ENCODE assay signal across 9 cellular contexts in the genomic region with DNA sequence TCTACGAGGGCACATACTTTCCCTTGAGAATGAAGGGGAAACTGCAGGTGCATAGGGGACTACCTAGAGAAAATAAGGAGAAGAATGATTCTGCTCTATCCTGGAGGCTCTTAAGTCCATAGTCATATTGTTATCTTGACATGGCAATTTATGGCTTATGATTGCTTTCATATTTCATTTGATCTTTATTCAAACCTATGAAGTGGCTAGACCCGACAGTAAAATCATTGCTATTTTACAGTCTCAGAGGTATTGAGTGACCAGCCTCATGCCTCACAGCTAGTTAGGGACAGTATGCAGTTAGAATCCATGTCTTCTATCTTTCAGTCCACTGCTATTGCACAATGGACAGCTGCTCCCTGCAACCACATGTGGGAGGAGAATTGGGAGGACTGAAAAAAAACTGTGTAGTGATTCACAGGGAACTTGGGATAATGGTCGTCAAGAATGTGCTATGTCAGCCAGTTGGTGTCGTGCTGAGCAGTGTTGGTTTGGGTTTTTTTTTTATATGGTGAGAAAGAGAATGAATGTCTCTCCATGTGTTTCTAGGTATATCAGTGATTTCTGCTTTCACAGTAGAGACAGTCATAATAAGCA.
DNase-seq lines count a peak whose midpoint lies in the region; ATAC-seq, FAIRE-seq and TF ChIP-seq lines count a peak whose summit lies in the region.
"Had no signal": no experiment of that assay in that cellular context is flagged by ENCODE, and none has a peak within 500 bp of the region (broad histone marks: within the 10 kb centered on the region; RNA-seq: fewer than 3 reads in every experiment).

No MANE protein-coding gene starts in this region.

- H2AFZ ChIP-seq in mammary epithelial cell (ENCODE audit: low read depth, low read length): peak overlapping the region; percentile 2

- peaks cover 17% of the 10 kb centered on the region for H3K27me3 Mint-ChIP-seq in activated CD4-positive, alpha-beta T cell treated with anti-CD3 and anti-CD28 coated beads, Interleukin-2, amount 10 ng/mL, durations not matched to agents 24 days and 14 days

- H3K27ac Mint-ChIP-seq in activated CD4-positive, alpha-beta T cell treated with anti-CD3 and anti-CD28 coated beads, Interleukin-2, amount 10 ng/mL, durations not matched to agents 24 days and 14 days: no peak overlapping the region

- H3K4me3 ChIP-seq in AG09309 (ENCODE audit: control insufficient read depth, low read depth, low read length): no peak overlapping the region
- H3K4me3 ChIP-seq in mammary epithelial cell (replicated peaks in 1 of 3; ENCODE audit: insufficient read depth in 1 of 3, low read depth in 2 of 3, low read length in 3 of 3): no peak overlapping the region
- H3K4me3 ChIP-seq in right lobe of liver: no peak overlapping the region

- peaks cover 10% of the 10 kb centered on the region for H3K4me1 ChIP-seq in mammary epithelial cell (ENCODE audit: insufficient read depth, low read length)
- peaks cover 0 to 9% (median 2%) of the 10 kb centered on the region in 4 donors for H3K4me1 ChIP-seq in right lobe of liver

- no TSS peak for BruUV-seq in mammary epithelial cell (replicated peaks; lab: Mats Ljungman, UMichigan)

- H3K27me3 ChIP-seq in mammary epithelial cell (ENCODE audit: insufficient read depth, low read length): no peaks in the 10 kb centered on the region
- H3K27me3 ChIP-seq in right lobe of liver: no peaks in the 10 kb centered on the region

- FAIRE-seq in GM19239 (lab: Jason Lieb, UNC): no peak

- CTCF ChIA-PET in mammary epithelial cell (lab: Charles Lee; ENCODE audit: low non-redundant PET): interaction anchor here (0.6 kb wide), 1 partner anchor 58 kb away, joined by 4 read pairs; no protein-coding TSS in a partner anchor

- H3K4me2 ChIP-seq in mammary epithelial cell (ENCODE audit: insufficient read depth, low read depth, low read length): no peak overlapping the region

- dilution Hi-C loops in mammary epithelial cell (cut with HindIII; ENCODE audit: low sequenced_read_pairs): no loop called here

- H3K79me2 ChIP-seq in mammary epithelial cell (ENCODE audit: insufficient read depth, low read length): no peaks in the 10 kb centered on the region

- ATAC-seq in right lobe of liver (peak; percentile 77 to 89 (median 84)), HG03432 (IDR thresholded peaks at IDR 0.05; ENCODE audit: unreplicated experiment) (no peak), HG02970 (IDR thresholded peaks at IDR 0.05; ENCODE audit: low FRiP score, unreplicated experiment) (no peak)

- no peaks in the 10 kb centered on the region for H3K9me3 Mint-ChIP-seq in activated CD4-positive, alpha-beta T cell treated with anti-CD3 and anti-CD28 coated beads, Interleukin-2, amount 10 ng/mL, durations not matched to agents 24 days and 14 days

- no peaks in the 10 kb centered on the region for H3K36me3 ChIP-seq in mammary epithelial cell (ENCODE audit: insufficient read depth, low read length)
- H3K36me3 ChIP-seq in right lobe of liver: no peaks in the 10 kb centered on the region

- H3K27ac ChIP-seq in mammary epithelial cell (ENCODE audit: insufficient read depth, low read depth, low read length) (no peak overlapping the region), right lobe of liver (no peak overlapping the region)

- H3K9ac ChIP-seq in mammary epithelial cell (ENCODE audit: insufficient read depth, low read length): no peak overlapping the region

- 25% methylated on average over 4 of the region's 4 CpGs for WGBS in mammary epithelial cell (ENCODE audit: low coverage, missing lambda C conversion rate)
- 32% methylated on average over 4 of the region's 4 CpGs for WGBS in right lobe of liver (ENCODE audit: insufficient coverage, low coverage, low lambda C conversion rate, missing lambda C conversion rate)

- TF ChIP-seq POLR2A in right lobe of liver (IDR thresholded peaks at IDR 0.05): no peak

- no peaks in the 10 kb centered on the region for H3K4me1 Mint-ChIP-seq in activated CD4-positive, alpha-beta T cell treated with anti-CD3 and anti-CD28 coated beads, Interleukin-2, amount 10 ng/mL, durations not matched to agents 24 days and 14 days

- intact Hi-C loops in mammary epithelial cell (cut with micrococcal nuclease) (no loop called here), right lobe of liver (cut with DNase I) (no loop called here)
- intact Hi-C loops in activated CD4-positive, alpha-beta T cell treated with anti-CD3 and anti-CD28 coated beads, Interleukin-2, amount 10 ng/mL, durations not matched to agents 24 days and 14 days (cut with micrococcal nuclease): no loop called here

- no peaks in the 10 kb centered on the region for H4K20me1 ChIP-seq in mammary epithelial cell (ENCODE audit: insufficient read depth, low read length)

- in situ Hi-C loops in KBM-7 (cut with MboI; ENCODE audit: low pct_unique_long_range_greater_than_20kb, low sequenced_read_pairs): no loop called here
- in situ Hi-C loops in mammary epithelial cell (cut with MboI; ENCODE audit: low sequenced_read_pairs in 2 of 2): no loop called here

- peak; percentile 86 for DNase-seq in AG09309 (ENCODE audit: low read depth)
- DNase-seq in KBM-7: peak; percentile 15
- peak; percentile 87 for DNase-seq in mammary epithelial cell
- DNase-seq in right lobe of liver: peak in 1 of 3 donors; percentile 24
- DNase-seq in GM19239 (ENCODE audit: insufficient read length, low spot score): no peak
- DNase-seq in activated CD4-positive, alpha-beta T cell treated with anti-CD3 and anti-CD28 coated beads, Interleukin-2, amount 10 ng/mL, durations not matched to agents 24 days and 14 days: no peak
- DNase-seq: activated gamma-delta T cell had no signal

- H3K36me3 Mint-ChIP-seq in activated CD4-positive, alpha-beta T cell treated with anti-CD3 and anti-CD28 coated beads, Interleukin-2, amount 10 ng/mL, durations not matched to agents 24 days and 14 days (ENCODE audit: low read depth): no peaks in the 10 kb centered on the region

- no peak overlapping the region for H3K4me3 Mint-ChIP-seq in activated CD4-positive, alpha-beta T cell treated with anti-CD3 and anti-CD28 coated beads, Interleukin-2, amount 10 ng/mL, durations not matched to agents 24 days and 14 days

- H3K9me3 ChIP-seq in mammary epithelial cell (replicated peaks; ENCODE audit: insufficient read depth, low read length) (no peaks in the 10 kb centered on the region), right lobe of liver (no peaks in the 10 kb centered on the region)

- TF ChIP-seq CTCF in AG09309 (IDR thresholded peaks at IDR 0.05; ENCODE audit: control insufficient read depth, insufficient read depth, low read depth, low read length, missing control alignments) (no peak), mammary epithelial cell (conservative IDR thresholded peaks at IDR 0.05 in 1 of 2, IDR thresholded peaks at IDR 0.05 in 1 of 2; ENCODE audit: extremely low read depth in 1 of 2, insufficient read depth in 1 of 2, low read depth in 1 of 2, low read length in 2 of 2) (no peak), right lobe of liver (IDR thresholded peaks at IDR 0.05) (no peak)

Comparison
In these comparisons a context has a peak if more than half of its experiments do, and no peak if none do; other contexts are left out.
1. DNase-seq: peak in AG09309 (single experiment), KBM-7 (single experiment) and mammary epithelial cell (single experiment); none in GM19239 (single experiment) and activated CD4-positive, alpha-beta T cell treated with anti-CD3 and anti-CD28 coated beads, Interleukin-2, amount 10 ng/mL, durations not matched to agents 24 days and 14 days (single experiment).
2. ATAC-seq: peak in right lobe of liver (4 of 4); none in HG03432 (single experiment) and HG02970 (single experiment).